Comparison of ENCODE assay signal across 8 cellular contexts in the genomic region with DNA sequence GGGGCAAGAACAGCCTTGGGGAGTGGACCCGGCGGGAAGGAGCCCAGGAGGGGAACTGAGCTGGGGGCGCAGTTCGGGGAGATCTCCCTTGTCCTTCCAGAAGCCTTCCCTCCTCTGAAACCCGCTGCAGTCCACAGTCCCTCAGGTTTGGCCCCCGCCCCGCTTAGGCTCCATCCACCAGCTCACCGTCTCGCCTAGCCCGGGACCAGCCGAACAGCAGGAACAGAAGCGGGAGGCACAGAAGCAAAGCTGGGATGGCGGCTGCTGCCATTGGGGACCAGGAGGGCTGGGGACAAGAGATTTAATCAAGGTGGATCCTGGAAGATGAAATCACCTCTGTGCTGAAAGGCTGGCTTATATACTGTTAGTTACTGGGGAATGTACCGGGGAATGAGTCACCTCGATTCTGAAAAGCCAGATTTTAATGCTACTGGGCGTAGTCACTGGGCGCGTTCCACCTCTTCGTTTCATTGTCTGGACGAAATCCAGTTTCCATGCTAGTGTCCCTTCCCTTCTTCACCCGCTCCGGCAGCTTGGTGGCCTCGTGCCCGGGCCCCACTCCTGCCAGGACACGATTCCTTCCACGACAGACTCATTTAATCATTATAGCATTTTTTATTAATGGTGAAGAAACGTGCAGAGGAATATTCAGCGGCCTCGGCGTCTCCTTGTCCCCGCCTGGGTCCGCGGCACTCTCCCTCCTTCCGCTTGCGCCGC. TPM values are rescaled to one million over a fixed set of nuclear protein-coding genes. Genes with fewer than 3 reads are reported as not detected.
A peak's percentile ranks its signal among the peaks of the same experiment; 100 is the strongest.
DNase-seq lines count a peak whose midpoint lies in the region; TF ChIP-seq lines count a peak whose summit lies in the region.

A gene with protein sequence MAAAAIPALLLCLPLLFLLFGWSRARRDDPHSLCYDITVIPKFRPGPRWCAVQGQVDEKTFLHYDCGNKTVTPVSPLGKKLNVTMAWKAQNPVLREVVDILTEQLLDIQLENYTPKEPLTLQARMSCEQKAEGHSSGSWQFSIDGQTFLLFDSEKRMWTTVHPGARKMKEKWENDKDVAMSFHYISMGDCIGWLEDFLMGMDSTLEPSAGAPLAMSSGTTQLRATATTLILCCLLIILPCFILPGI (minus strand): TSS at position 332 of the 717 bp plus-strand sequence. CDS start 61 bp downstream, at position 271.

- H3K4me3 ChIP-seq in transverse colon, result peak within 1 kb of the TSS in 3 of 4 donors; percentile 1 to 32 (median 22)

- no peak within 1 kb of the TSS for H3K27ac ChIP-seq in transverse colon

- peaks cover 46% of the 10 kb centered on the region for H3K27me3 ChIP-seq in transverse colon

- H3K36me3 ChIP-seq in transverse colon, result no peaks in the 10 kb centered on the region

- TF ChIP-seq EP300 in transverse colon (IDR thresholded peaks at IDR 0.05; ENCODE audit: low read depth), result no peak

- peaks cover 11 to 16% (median 13%) of the 10 kb centered on the region in 4 donors for H3K4me1 ChIP-seq in transverse colon

- peak; percentile 62 for DNase-seq in activated effector memory CD4-positive, alpha-beta T cell treated with anti-CD3 and anti-CD28 coated beads, Interleukin-2, amount 50 U/mL, for 16 hours
- no peak for DNase-seq in activated effector memory CD4-positive, alpha-beta T cell treated with Interleukin-2 at 50 U/mL for 16 hours
- DNase-seq in amniotic epithelial cell (ENCODE audit: low read depth) (peak; percentile 36), iPS-NIHi11 (ENCODE audit: low spot score) (peak; percentile 46), transverse colon (peak; percentile 65), NCI-H2107 treated with DMSO at 0.1 percent for 48 hours (lab: John Stamatoyannopoulos, UW; ENCODE audit: unreplicated experiment) (no peak), iPS-NIHi7 (ENCODE audit: extremely low spot score) (no peak), NCI-H510A treated with DMSO at 0.1 percent for 48 hours (lab: John Stamatoyannopoulos, UW) (no peak)

- TF ChIP-seq POLR2A in transverse colon (IDR thresholded peaks at IDR 0.05), result no peak

- in situ Hi-C loops in transverse colon (cut with MboI; ENCODE audit: low pct_ligation_motif_present in 1 of 4, low pct_unique_long_range_greater_than_20kb in 1 of 4, low sequenced_read_pairs in 3 of 4), result loop anchor here in 1 of 4 donors (5.0 kb wide), 1 partner anchor 93 kb away; no protein-coding TSS in a partner anchor

- intact Hi-C loops in transverse colon (cut with DNase I; ENCODE audit: low total_unique reads), result no loop called here

- no peaks in the 10 kb centered on the region for H3K9me3 ChIP-seq in transverse colon

- no peak for TF ChIP-seq CTCF in transverse colon (IDR thresholded peaks at IDR 0.05)

- 0 to 4% methylated on average over 3 to 36 of the region's 36 CpGs for WGBS in transverse colon (ENCODE audit: low coverage in 1 of 2), 2 donors

RNA-seq across cellular contexts. Expression of the gene that starts here (rescaled TPM):
- not detected for total RNA-seq in transverse colon

Comparison
In these comparisons a context has a peak if more than half of its experiments do, and no peak if none do; other contexts are left out.
1. DNase-seq: peak in activated effector memory CD4-positive, alpha-beta T cell treated with anti-CD3 and anti-CD28 coated beads, Interleukin-2, amount 50 U/mL, for 16 hours (single experiment), amniotic epithelial cell (single experiment) and iPS-NIHi11 (single experiment); none in activated effector memory CD4-positive, alpha-beta T cell treated with Interleukin-2 at 50 U/mL for 16 hours (single experiment), NCI-H2107 treated with DMSO at 0.1 percent for 48 hours (single experiment), iPS-NIHi7 (single experiment) and NCI-H510A treated with DMSO at 0.1 percent for 48 hours (single experiment).
2. Peak in DNase-seq and H3K4me3 ChIP-seq in transverse colon; RNA of the gene not detected or under 1 TPM.